Comparison of ENCODE assay signal across 29 cellular contexts in genomic region chr9:127237801-127238200, GRCh38.
"Had no signal": no experiment of that assay in that cellular context is flagged by ENCODE, and none has a peak within 500 bp of the region (broad histone marks: within the 10 kb centered on the region; RNA-seq: fewer than 3 reads in every experiment).

No MANE protein-coding gene starts in this region.

- DNase-seq: activated CD4-positive, alpha-beta memory T cell treated with anti-CD3 and anti-CD28 coated beads, Interleukin-2, amount 10 ng/mL, durations not matched to agents 7 days and 5 days; activated CD4-positive, alpha-beta T cell treated with anti-CD3 and anti-CD28 coated beads, Interleukin-2, amount 50 U/mL, for 1 hour; activated CD4-positive, CD25-positive, alpha-beta regulatory T cell; activated gamma-delta T cell; activated naive CD4-positive, alpha-beta T cell treated with anti-CD3 and anti-CD28 coated beads for 36 hours; activated T-cell treated with anti-CD3 and anti-CD28 coated beads for 4 hours; activated T-cell treated with anti-CD3 and anti-CD28 coated beads, Interleukin-2, amount 50 U/mL, for 48 hours; brain microvascular endothelial cell; caudate nucleus; IMR-90; Kasumi-1; KBM-7; NCI-H1092; NCI-H1417; NCI-H1930; NCI-H2107; NCI-H345; NCI-H510A; NCI-H69; NK-92 treated with Interleukin-12 subunit alpha and Interleukin-12 subunit beta, amount 100 ng/mL, for 24 hours; OCI-M1; RPMI8226; SHP77; T-helper 1 cell had no signal

- H3K27me3 Mint-ChIP-seq: activated T-helper 17 cell treated with anti-CD3 and anti-CD28 coated beads, Interleukin-2, amount 50 U/mL, for 72 hours had no signal

- H3K4me3 ChIP-seq: SK-N-MC had no signal

- H3K4me3 Mint-ChIP-seq: activated CD4-positive, alpha-beta memory T cell treated with anti-CD3 and anti-CD28 coated beads, Interleukin-2, amount 10 ng/mL, durations not matched to agents 7 days and 5 days; activated naive CD4-positive, alpha-beta T cell treated with anti-CD3 and anti-CD28 coated beads for 36 hours; activated naive CD8-positive, alpha-beta T cell; activated T-helper 17 cell treated with anti-CD3 and anti-CD28 coated beads, Interleukin-2, amount 50 U/mL, for 72 hours had no signal

- H3K27ac Mint-ChIP-seq: activated CD4-positive, alpha-beta memory T cell treated with anti-CD3 and anti-CD28 coated beads, Interleukin-2, amount 10 ng/mL, durations not matched to agents 7 days and 5 days; activated naive CD4-positive, alpha-beta T cell treated with anti-CD3 and anti-CD28 coated beads for 36 hours; activated naive CD8-positive, alpha-beta T cell; activated T-helper 17 cell treated with anti-CD3 and anti-CD28 coated beads, Interleukin-2, amount 50 U/mL, for 72 hours had no signal

- H3K9me3 Mint-ChIP-seq: activated CD4-positive, alpha-beta memory T cell treated with anti-CD3 and anti-CD28 coated beads, Interleukin-2, amount 10 ng/mL, durations not matched to agents 7 days and 5 days; activated naive CD4-positive, alpha-beta T cell treated with anti-CD3 and anti-CD28 coated beads for 36 hours; activated T-helper 17 cell treated with anti-CD3 and anti-CD28 coated beads, Interleukin-2, amount 50 U/mL, for 72 hours had no signal

- H3K27ac ChIP-seq: brain microvascular endothelial cell, SK-N-MC, VCaP had no signal

- H3K4me1 Mint-ChIP-seq: activated CD4-positive, alpha-beta memory T cell treated with anti-CD3 and anti-CD28 coated beads, Interleukin-2, amount 10 ng/mL, durations not matched to agents 7 days and 5 days; activated T-helper 17 cell treated with anti-CD3 and anti-CD28 coated beads, Interleukin-2, amount 50 U/mL, for 72 hours had no signal

- H3K36me3 ChIP-seq: brain microvascular endothelial cell had no signal

- ATAC-seq: activated T-helper 17 cell treated with anti-CD3 and anti-CD28 coated beads, Interleukin-2, amount 50 U/mL, for 72 hours; Panc1 had no signal

- H3K27me3 ChIP-seq: brain microvascular endothelial cell had no signal
